1 cellular context compared by ENCODE assay signal in the genomic region with DNA sequence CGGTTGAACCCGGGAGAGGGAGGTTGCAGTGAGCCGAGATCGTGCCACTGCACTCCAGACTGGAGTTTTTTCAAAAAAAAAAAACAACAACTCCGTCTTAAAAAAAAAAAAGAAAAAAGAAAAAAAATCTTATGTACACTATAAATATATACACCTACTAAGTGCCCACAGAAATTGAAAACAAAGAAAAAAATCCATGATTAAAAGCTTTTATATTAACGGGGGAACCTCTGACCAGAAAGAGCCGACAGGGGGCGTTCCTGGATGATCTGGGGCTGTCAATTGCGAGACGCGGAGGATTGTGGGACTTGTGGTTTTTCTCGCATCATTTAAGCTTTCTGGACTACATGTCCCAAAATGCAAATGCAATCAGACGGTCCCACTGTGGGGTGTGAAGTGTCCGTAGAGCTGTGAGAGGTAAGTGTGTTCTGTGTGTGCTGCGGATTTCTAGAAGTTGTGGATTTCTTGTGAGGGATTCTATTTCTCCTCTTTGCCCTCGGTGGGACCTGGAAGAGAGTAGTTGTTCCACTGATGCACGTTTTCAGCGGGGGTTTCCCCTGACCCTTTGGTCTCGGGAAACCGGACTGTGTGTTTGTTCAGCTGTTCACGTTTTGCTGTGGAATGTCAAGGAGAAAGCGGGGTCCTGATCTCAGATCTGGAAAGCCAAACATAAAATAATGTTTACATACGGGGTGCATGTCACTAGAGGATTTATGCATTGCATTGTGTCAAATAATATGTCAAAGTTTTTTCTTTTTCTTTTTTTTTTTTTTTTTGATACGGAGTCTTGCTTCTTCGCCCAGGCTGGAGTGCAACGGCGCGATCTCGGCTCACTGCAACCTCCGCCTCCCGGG.
TF ChIP-seq lines count a peak whose summit lies in the region.

A gene with protein sequence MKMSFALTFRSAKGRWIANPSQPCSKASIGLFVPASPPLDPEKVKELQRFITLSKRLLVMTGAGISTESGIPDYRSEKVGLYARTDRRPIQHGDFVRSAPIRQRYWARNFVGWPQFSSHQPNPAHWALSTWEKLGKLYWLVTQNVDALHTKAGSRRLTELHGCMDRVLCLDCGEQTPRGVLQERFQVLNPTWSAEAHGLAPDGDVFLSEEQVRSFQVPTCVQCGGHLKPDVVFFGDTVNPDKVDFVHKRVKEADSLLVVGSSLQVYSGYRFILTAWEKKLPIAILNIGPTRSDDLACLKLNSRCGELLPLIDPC (plus strand): TSS at position 360 of the 854 bp plus-strand sequence. CDS start 1,241 bp downstream, outside the sequence.

TF ChIP-seq in K562, 482 proteins besides CTCF, POLR2A, EP300 and RAD21 (continued from another document and continues in another):
- TF ChIP-seq, protein P1, sequence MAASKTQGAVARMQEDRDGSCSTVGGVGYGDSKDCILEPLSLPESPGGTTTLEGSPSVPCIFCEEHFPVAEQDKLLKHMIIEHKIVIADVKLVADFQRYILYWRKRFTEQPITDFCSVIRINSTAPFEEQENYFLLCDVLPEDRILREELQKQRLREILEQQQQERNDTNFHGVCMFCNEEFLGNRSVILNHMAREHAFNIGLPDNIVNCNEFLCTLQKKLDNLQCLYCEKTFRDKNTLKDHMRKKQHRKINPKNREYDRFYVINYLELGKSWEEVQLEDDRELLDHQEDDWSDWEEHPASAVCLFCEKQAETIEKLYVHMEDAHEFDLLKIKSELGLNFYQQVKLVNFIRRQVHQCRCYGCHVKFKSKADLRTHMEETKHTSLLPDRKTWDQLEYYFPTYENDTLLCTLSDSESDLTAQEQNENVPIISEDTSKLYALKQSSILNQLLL (CRISPR knock-in tag; IDR thresholded peaks at IDR 0.05; ENCODE audit: borderline replicate concordance): no peak
- TF ChIP-seq PTTG1 (tag; IDR thresholded peaks at IDR 0.05; ENCODE audit: low read depth) (no peak), ZNF324 (CRISPR knock-in tag; IDR thresholded peaks at IDR 0.05) (no peak), PHF21A (IDR thresholded peaks at IDR 0.05; ENCODE audit: borderline replicate concordance, low read depth) (no peak), NR3C1 (CRISPR knock-in tag; IDR thresholded peaks at IDR 0.05) (no peak), MAZ (CRISPR knock-in tag; conservative IDR thresholded peaks at IDR 0.05 in 1 of 2, IDR thresholded peaks at IDR 0.05 in 1 of 2) (peak in 1 of 2 experiments; percentile 29; a peak in 1 of 4 replicates), RBM17 (IDR thresholded peaks at IDR 0.05; ENCODE audit: borderline replicate concordance, low read depth, low read length) (no peak), HDAC6 (IDR thresholded peaks at IDR 0.05; ENCODE audit: low read depth, low read length) (no peak), RFX1 (IDR thresholded peaks at IDR 0.05) (no peak), DMBX1 (CRISPR knock-in tag; IDR thresholded peaks at IDR 0.05; ENCODE audit: borderline replicate concordance) (no peak), HNRNPL (IDR thresholded peaks at IDR 0.05; ENCODE audit: low read depth, low read length) (no peak), ARNT (IDR thresholded peaks at IDR 0.05) (peak in 1 of 2 experiments; percentile 91), NFATC3 (IDR thresholded peaks at IDR 0.05) (0 out of 2 replicates have a peak, but pooled peaks have one; percentile 24), HSF4 (CRISPR knock-in tag; IDR thresholded peaks at IDR 0.05; ENCODE audit: borderline replicate concordance) (no peak), SRSF9 (IDR thresholded peaks at IDR 0.05; ENCODE audit: borderline replicate concordance, low read depth, low read length) (no peak), HMG20A (CRISPR knock-in tag; conservative IDR thresholded peaks at IDR 0.05) (no peak), MEIS2 (IDR thresholded peaks at IDR 0.05; ENCODE audit: partially characterized antibody) (peak; percentile 87), HEY1 (CRISPR knock-in tag; IDR thresholded peaks at IDR 0.05; ENCODE audit: borderline replicate concordance) (peak; percentile 76; the same call in 1 of the 2 replicates), GATAD2B (IDR thresholded peaks at IDR 0.05; ENCODE audit: borderline replicate concordance) (no peak), GABPB1 (CRISPR knock-in tag; IDR thresholded peaks at IDR 0.05) (peak; percentile 70; the same call in 1 of the 2 replicates), SLC30A9 (CRISPR knock-in tag; IDR thresholded peaks at IDR 0.05) (no peak), NRF1 (conservative IDR thresholded peaks at IDR 0.05 in 1 of 2, IDR thresholded peaks at IDR 0.05 in 1 of 2) (no peak; a peak in 1 of 4 replicates), HLTF (IDR thresholded peaks at IDR 0.05) (no peak), HNRNPH1 (optimal IDR thresholded peaks at IDR 0.05; ENCODE audit: low read depth, low read length) (no peak), ZNF551 (CRISPR knock-in tag; IDR thresholded peaks at IDR 0.05) (no peak), TSC22D4 (tag; IDR thresholded peaks at IDR 0.05) (no peak), TFAM (CRISPR knock-in tag; conservative IDR thresholded peaks at IDR 0.05) (no peak), POU5F1 (IDR thresholded peaks at IDR 0.05; ENCODE audit: borderline replicate concordance, low read depth, low read length, partially characterized antibody) (no peak), POLR3G (IDR thresholded peaks at IDR 0.05; ENCODE audit: extremely low read depth, insufficient read length, insufficient replicate concordance) (no peak)
- TF ChIP-seq, protein P2, sequence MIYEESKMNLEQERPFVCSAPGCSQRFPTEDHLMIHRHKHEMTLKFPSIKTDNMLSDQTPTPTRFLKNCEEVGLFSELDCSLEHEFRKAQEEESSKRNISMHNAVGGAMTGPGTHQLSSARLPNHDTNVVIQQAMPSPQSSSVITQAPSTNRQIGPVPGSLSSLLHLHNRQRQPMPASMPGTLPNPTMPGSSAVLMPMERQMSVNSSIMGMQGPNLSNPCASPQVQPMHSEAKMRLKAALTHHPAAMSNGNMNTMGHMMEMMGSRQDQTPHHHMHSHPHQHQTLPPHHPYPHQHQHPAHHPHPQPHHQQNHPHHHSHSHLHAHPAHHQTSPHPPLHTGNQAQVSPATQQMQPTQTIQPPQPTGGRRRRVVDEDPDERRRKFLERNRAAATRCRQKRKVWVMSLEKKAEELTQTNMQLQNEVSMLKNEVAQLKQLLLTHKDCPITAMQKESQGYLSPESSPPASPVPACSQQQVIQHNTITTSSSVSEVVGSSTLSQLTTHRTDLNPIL (CRISPR knock-in tag; IDR thresholded peaks at IDR 0.05): no peak
- TF ChIP-seq, protein P3, sequence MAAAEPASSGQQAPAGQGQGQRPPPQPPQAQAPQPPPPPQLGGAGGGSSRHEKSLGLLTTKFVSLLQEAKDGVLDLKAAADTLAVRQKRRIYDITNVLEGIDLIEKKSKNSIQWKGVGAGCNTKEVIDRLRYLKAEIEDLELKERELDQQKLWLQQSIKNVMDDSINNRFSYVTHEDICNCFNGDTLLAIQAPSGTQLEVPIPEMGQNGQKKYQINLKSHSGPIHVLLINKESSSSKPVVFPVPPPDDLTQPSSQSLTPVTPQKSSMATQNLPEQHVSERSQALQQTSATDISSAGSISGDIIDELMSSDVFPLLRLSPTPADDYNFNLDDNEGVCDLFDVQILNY (CRISPR knock-in tag; IDR thresholded peaks at IDR 0.05): no peak
- TF ChIP-seq, protein P4, sequence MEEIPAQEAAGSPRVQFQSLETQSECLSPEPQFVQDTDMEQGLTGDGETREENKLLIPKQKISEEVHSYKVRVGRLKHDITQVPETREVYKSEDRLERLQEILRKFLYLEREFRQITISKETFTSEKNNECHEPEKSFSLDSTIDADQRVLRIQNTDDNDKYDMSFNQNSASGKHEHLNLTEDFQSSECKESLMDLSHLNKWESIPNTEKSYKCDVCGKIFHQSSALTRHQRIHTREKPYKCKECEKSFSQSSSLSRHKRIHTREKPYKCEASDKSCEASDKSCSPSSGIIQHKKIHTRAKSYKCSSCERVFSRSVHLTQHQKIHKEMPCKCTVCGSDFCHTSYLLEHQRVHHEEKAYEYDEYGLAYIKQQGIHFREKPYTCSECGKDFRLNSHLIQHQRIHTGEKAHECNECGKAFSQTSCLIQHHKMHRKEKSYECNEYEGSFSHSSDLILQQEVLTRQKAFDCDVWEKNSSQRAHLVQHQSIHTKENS (CRISPR knock-in tag; IDR thresholded peaks at IDR 0.05): no peak
- TF ChIP-seq, protein P5, sequence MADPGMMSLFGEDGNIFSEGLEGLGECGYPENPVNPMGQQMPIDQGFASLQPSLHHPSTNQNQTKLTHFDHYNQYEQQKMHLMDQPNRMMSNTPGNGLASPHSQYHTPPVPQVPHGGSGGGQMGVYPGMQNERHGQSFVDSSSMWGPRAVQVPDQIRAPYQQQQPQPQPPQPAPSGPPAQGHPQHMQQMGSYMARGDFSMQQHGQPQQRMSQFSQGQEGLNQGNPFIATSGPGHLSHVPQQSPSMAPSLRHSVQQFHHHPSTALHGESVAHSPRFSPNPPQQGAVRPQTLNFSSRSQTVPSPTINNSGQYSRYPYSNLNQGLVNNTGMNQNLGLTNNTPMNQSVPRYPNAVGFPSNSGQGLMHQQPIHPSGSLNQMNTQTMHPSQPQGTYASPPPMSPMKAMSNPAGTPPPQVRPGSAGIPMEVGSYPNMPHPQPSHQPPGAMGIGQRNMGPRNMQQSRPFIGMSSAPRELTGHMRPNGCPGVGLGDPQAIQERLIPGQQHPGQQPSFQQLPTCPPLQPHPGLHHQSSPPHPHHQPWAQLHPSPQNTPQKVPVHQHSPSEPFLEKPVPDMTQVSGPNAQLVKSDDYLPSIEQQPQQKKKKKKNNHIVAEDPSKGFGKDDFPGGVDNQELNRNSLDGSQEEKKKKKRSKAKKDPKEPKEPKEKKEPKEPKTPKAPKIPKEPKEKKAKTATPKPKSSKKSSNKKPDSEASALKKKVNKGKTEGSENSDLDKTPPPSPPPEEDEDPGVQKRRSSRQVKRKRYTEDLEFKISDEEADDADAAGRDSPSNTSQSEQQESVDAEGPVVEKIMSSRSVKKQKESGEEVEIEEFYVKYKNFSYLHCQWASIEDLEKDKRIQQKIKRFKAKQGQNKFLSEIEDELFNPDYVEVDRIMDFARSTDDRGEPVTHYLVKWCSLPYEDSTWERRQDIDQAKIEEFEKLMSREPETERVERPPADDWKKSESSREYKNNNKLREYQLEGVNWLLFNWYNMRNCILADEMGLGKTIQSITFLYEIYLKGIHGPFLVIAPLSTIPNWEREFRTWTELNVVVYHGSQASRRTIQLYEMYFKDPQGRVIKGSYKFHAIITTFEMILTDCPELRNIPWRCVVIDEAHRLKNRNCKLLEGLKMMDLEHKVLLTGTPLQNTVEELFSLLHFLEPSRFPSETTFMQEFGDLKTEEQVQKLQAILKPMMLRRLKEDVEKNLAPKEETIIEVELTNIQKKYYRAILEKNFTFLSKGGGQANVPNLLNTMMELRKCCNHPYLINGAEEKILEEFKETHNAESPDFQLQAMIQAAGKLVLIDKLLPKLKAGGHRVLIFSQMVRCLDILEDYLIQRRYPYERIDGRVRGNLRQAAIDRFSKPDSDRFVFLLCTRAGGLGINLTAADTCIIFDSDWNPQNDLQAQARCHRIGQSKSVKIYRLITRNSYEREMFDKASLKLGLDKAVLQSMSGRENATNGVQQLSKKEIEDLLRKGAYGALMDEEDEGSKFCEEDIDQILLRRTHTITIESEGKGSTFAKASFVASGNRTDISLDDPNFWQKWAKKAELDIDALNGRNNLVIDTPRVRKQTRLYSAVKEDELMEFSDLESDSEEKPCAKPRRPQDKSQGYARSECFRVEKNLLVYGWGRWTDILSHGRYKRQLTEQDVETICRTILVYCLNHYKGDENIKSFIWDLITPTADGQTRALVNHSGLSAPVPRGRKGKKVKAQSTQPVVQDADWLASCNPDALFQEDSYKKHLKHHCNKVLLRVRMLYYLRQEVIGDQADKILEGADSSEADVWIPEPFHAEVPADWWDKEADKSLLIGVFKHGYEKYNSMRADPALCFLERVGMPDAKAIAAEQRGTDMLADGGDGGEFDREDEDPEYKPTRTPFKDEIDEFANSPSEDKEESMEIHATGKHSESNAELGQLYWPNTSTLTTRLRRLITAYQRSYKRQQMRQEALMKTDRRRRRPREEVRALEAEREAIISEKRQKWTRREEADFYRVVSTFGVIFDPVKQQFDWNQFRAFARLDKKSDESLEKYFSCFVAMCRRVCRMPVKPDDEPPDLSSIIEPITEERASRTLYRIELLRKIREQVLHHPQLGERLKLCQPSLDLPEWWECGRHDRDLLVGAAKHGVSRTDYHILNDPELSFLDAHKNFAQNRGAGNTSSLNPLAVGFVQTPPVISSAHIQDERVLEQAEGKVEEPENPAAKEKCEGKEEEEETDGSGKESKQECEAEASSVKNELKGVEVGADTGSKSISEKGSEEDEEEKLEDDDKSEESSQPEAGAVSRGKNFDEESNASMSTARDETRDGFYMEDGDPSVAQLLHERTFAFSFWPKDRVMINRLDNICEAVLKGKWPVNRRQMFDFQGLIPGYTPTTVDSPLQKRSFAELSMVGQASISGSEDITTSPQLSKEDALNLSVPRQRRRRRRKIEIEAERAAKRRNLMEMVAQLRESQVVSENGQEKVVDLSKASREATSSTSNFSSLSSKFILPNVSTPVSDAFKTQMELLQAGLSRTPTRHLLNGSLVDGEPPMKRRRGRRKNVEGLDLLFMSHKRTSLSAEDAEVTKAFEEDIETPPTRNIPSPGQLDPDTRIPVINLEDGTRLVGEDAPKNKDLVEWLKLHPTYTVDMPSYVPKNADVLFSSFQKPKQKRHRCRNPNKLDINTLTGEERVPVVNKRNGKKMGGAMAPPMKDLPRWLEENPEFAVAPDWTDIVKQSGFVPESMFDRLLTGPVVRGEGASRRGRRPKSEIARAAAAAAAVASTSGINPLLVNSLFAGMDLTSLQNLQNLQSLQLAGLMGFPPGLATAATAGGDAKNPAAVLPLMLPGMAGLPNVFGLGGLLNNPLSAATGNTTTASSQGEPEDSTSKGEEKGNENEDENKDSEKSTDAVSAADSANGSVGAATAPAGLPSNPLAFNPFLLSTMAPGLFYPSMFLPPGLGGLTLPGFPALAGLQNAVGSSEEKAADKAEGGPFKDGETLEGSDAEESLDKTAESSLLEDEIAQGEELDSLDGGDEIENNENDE (IDR thresholded peaks at IDR 0.05; ENCODE audit: low read depth, low read length): no peak
- TF ChIP-seq, protein P6, sequence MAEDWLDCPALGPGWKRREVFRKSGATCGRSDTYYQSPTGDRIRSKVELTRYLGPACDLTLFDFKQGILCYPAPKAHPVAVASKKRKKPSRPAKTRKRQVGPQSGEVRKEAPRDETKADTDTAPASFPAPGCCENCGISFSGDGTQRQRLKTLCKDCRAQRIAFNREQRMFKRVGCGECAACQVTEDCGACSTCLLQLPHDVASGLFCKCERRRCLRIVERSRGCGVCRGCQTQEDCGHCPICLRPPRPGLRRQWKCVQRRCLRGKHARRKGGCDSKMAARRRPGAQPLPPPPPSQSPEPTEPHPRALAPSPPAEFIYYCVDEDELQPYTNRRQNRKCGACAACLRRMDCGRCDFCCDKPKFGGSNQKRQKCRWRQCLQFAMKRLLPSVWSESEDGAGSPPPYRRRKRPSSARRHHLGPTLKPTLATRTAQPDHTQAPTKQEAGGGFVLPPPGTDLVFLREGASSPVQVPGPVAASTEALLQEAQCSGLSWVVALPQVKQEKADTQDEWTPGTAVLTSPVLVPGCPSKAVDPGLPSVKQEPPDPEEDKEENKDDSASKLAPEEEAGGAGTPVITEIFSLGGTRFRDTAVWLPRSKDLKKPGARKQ (CRISPR knock-in tag; IDR thresholded peaks at IDR 0.05): no peak
- TF ChIP-seq, protein P7, sequence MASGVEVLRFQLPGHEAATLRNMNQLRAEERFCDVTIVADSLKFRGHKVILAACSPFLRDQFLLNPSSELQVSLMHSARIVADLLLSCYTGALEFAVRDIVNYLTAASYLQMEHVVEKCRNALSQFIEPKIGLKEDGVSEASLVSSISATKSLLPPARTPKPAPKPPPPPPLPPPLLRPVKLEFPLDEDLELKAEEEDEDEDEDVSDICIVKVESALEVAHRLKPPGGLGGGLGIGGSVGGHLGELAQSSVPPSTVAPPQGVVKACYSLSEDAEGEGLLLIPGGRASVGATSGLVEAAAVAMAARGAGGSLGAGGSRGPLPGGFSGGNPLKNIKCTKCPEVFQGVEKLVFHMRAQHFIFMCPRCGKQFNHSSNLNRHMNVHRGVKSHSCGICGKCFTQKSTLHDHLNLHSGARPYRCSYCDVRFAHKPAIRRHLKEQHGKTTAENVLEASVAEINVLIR (CRISPR knock-in tag; IDR thresholded peaks at IDR 0.05): no peak
